ENCODE assay signal across 9 cellular contexts in genomic region chr9:135702002-135702721, GRCh38. TPM values are rescaled to one million over a fixed set of nuclear protein-coding genes. Genes with fewer than 3 reads are reported as not detected.
DNase-seq lines count a peak whose midpoint lies in the region; ATAC-seq and TF ChIP-seq lines count a peak whose summit lies in the region.
"Had no signal": no experiment of that assay in that cellular context is flagged by ENCODE, and none has a peak within 500 bp of the region (broad histone marks: within the 10 kb centered on the region; RNA-seq: fewer than 3 reads in every experiment).

TSS of gene KCNT1 (plus strand) at chr9:135702185. CDS start at chr9:135702259, 74 bp downstream.

- no peaks in the 10 kb centered on the region for H3K9me3 ChIP-seq in iPS DF 6.9 (ENCODE audit: control insufficient read depth, insufficient read depth, low read length)

- no peaks in the 10 kb centered on the region for H3K4me1 Mint-ChIP-seq in HFFc6 (ENCODE audit: low read depth)

- no peak within 1 kb of the TSS for H3K27ac ChIP-seq in iPS DF 6.9 (ENCODE audit: low read length)

- H3K27me3 ChIP-seq in iPS DF 6.9 (ENCODE audit: control insufficient read depth, insufficient read depth, low read length) = peaks cover 4% of the 10 kb centered on the region; the same call in 1 of the 2 replicates

- no peaks in the 10 kb centered on the region for H3K36me3 ChIP-seq in iPS DF 6.9 (ENCODE audit: control insufficient read depth, insufficient read depth, low read length)

- H3K9me3 Mint-ChIP-seq in HFFc6 = no peaks in the 10 kb centered on the region

- TF ChIP-seq CTCF in HFFc6 (IDR thresholded peaks at IDR 0.05) = peak; percentile 93

- H3K27me3 Mint-ChIP-seq in HFFc6 (ENCODE audit: insufficient read depth) = peaks cover 7% of the 10 kb centered on the region

- DNase-seq in CMK (ENCODE audit: low read depth) = peak; percentile 32
- no peak for DNase-seq in HFFc6
- DNase-seq in SW480 (ENCODE audit: low spot score) = peak; percentile 40
- DNase-seq in amniotic stem cell (lab: John Stamatoyannopoulos, UW) = peak; percentile 3
- no peak for DNase-seq in iPS DF 6.9 (ENCODE audit: low read depth, low spot score)
- DNase-seq in stimulated activated CD4-positive, alpha-beta T cell treated with anti-CD3 and anti-CD28 coated beads, Interleukin-12 subunit alpha, Interleukin-12 subunit beta, amount 100 ng/mL, for 4 hours = peak; percentile 61

- peak within 1 kb of the TSS; percentile 43 for H3K4me3 ChIP-seq in iPS DF 6.9 (ENCODE audit: low read length)

- no peak within 1 kb of the TSS for H3K27ac Mint-ChIP-seq in HFFc6

- H3K4me3 Mint-ChIP-seq in HFFc6 = no peak within 1 kb of the TSS

- peaks cover 7% of the 10 kb centered on the region; the same call in 1 of the 2 replicates for H3K4me1 ChIP-seq in iPS DF 6.9 (ENCODE audit: control insufficient read depth, insufficient read depth, low read length)

- ATAC-seq in HG03097 (IDR thresholded peaks at IDR 0.05; ENCODE audit: low FRiP score, unreplicated experiment) (no peak), HG02981 (IDR thresholded peaks at IDR 0.05; ENCODE audit: unreplicated experiment) (no peak)

- no peaks in the 10 kb centered on the region for H3K36me3 Mint-ChIP-seq in HFFc6 (ENCODE audit: low read depth)

- no CpG with 5 or more reads among the region's 63 CpGs for WGBS in iPS DF 6.9 (ENCODE audit: insufficient coverage, insufficient read length)

RNA-seq across cellular contexts. Expression of gene KCNT1, which starts in this region (rescaled TPM):
- not detected for total RNA-seq in HFFc6 (2021; fragmentation: NEBNext Ultra II Directional; extraction: Animal tissue kit (Norgen Biotek cat#: 25700))
- total RNA-seq: T-helper 2 cell treated with Interferon-gamma antibody and Interleukin-4, amounts not matched to agents 100 ng/mL and 5 ng/mL, for 36 hours had no signal

Comparison
In these comparisons a context has a peak if more than half of its experiments do, and no peak if none do; other contexts are left out.
1. DNase-seq: peak in CMK (single experiment), SW480 (single experiment), amniotic stem cell (single experiment) and stimulated activated CD4-positive, alpha-beta T cell treated with anti-CD3 and anti-CD28 coated beads, Interleukin-12 subunit alpha, Interleukin-12 subunit beta, amount 100 ng/mL, for 4 hours (single experiment); none in HFFc6 (single experiment) and iPS DF 6.9 (single experiment).